ENCODE assay signal across 12 cellular contexts in the genomic region with DNA sequence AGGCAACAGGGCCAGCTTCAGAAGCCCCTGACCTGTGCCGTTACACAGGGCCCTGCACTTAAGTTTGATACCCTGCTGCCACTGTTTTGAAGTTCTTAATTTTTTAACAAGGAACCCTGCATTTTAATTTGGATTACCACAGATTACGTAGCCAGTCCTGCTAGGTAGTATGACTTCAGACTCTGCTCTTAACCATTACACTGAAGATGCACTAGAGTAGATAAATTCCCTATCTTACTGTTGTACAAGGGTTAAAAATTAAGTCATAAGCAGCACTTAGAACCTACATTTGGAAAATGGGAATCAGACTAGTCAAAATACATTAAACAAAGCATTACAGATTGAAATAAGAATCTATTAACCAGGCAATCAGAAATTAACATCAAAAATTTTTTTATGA. TPM values are rescaled to one million over a fixed set of nuclear protein-coding genes. Genes with fewer than 3 reads are reported as not detected.
A peak's percentile ranks its signal among the peaks of the same experiment; 100 is the strongest.
DNase-seq lines count a peak whose midpoint lies in the region; TF ChIP-seq lines count a peak whose summit lies in the region.
"Had no signal": no experiment of that assay in that cellular context is flagged by ENCODE, and none has a peak within 500 bp of the region (broad histone marks: within the 10 kb centered on the region; RNA-seq: fewer than 3 reads in every experiment).

No MANE protein-coding gene starts in this region.

- dilution Hi-C loops in mammary epithelial cell (cut with HindIII; ENCODE audit: low sequenced_read_pairs) = no loop called here

- TF ChIP-seq CTCF in Loucy (conservative IDR thresholded peaks at IDR 0.05; ENCODE audit: low read length) = no peak
- TF ChIP-seq CTCF in mammary epithelial cell (conservative IDR thresholded peaks at IDR 0.05 in 1 of 2, IDR thresholded peaks at IDR 0.05 in 1 of 2; ENCODE audit: extremely low read depth in 1 of 2, insufficient read depth in 1 of 2, low read depth in 1 of 2, low read length in 2 of 2) = no peak
- TF ChIP-seq CTCF in neural crest cell (conservative IDR thresholded peaks at IDR 0.05) = no peak

- H3K27me3 ChIP-seq in Loucy (ENCODE audit: insufficient read depth, low read length, poor library complexity, severe bottlenecking) (no peaks in the 10 kb centered on the region), mammary epithelial cell (ENCODE audit: insufficient read depth, low read length) (no peaks in the 10 kb centered on the region)
- H3K27me3 ChIP-seq: body of pancreas, spleen had no signal

- peaks cover 36% of the 10 kb centered on the region for H3K4me1 Mint-ChIP-seq in neural crest cell

- H3K4me1 ChIP-seq in Loucy (ENCODE audit: insufficient read depth, low read length, poor library complexity, severe bottlenecking) (peaks cover 33% of the 10 kb centered on the region), mammary epithelial cell (ENCODE audit: insufficient read depth, low read length) (peaks cover 9% of the 10 kb centered on the region)

- 96% methylated on average over 2 of the region's 2 CpGs for WGBS in mammary epithelial cell (ENCODE audit: low coverage, missing lambda C conversion rate)

- peak overlapping the region; percentile 75 for H3K4me3 Mint-ChIP-seq in neural crest cell

- H3K36me3 ChIP-seq in Loucy (ENCODE audit: insufficient read depth, low read length) = no peaks in the 10 kb centered on the region
- peaks cover 4% of the 10 kb centered on the region for H3K36me3 ChIP-seq in mammary epithelial cell (ENCODE audit: insufficient read depth, low read length)

- H3K27ac Mint-ChIP-seq in neural crest cell (ENCODE audit: unreplicated experiment) = no peak overlapping the region

- H2AFZ ChIP-seq in Loucy (ENCODE audit: low read length) = no peak overlapping the region
- no peak overlapping the region for H2AFZ ChIP-seq in mammary epithelial cell (ENCODE audit: low read depth, low read length)

- H3K9me2 ChIP-seq in Loucy (replicated peaks; ENCODE audit: low read depth, low read length) = no peaks in the 10 kb centered on the region

- no peaks in the 10 kb centered on the region for H3K9me3 Mint-ChIP-seq in neural crest cell

- DNase-seq in NCI-H82 (lab: John Stamatoyannopoulos, UW) = peak; percentile 7
- DNase-seq in NCI-H82 treated with DMSO at 0.1 percent for 48 hours (lab: John Stamatoyannopoulos, UW; ENCODE audit: unreplicated experiment) = no peak
- DNase-seq in mammary epithelial cell = no peak
- no peak for DNase-seq in neural crest cell (ENCODE audit: low read depth, low spot score)
- no peak for DNase-seq in DMS79 (lab: John Stamatoyannopoulos, UW)
- no peak for DNase-seq in GOT3 (lab: John Stamatoyannopoulos, UW)
- no peak for DNase-seq in HK-2 (ENCODE audit: unreplicated experiment)
- DNase-seq: body of pancreas, GF-D8, NCI-H524 treated with DMSO at 0.1 percent for 48 hours, spleen had no signal

- H3K36me3 Mint-ChIP-seq in neural crest cell (ENCODE audit: low read depth) = no peaks in the 10 kb centered on the region

- in situ Hi-C loops in mammary epithelial cell (cut with MboI; ENCODE audit: low sequenced_read_pairs in 2 of 2) = no loop called here

- H3K4me2 ChIP-seq in Loucy (ENCODE audit: low read depth, low read length, poor library complexity, severe bottlenecking) (peak overlapping the region; percentile 80), mammary epithelial cell (ENCODE audit: insufficient read depth, low read depth, low read length) (peak overlapping the region; percentile 81)

- H3F3A ChIP-seq in Loucy (ENCODE audit: low read depth) = no peaks in the 10 kb centered on the region

- H3K9me3 ChIP-seq in Loucy (ENCODE audit: insufficient read depth, low read depth, low read length) (no peaks in the 10 kb centered on the region), mammary epithelial cell (replicated peaks; ENCODE audit: insufficient read depth, low read length) (no peaks in the 10 kb centered on the region)
- H3K9me3 ChIP-seq: body of pancreas, spleen had no signal

- H3K4me3 ChIP-seq in Loucy (ENCODE audit: low read length, poor library complexity, severe bottlenecking) (peak overlapping the region; percentile 96), mammary epithelial cell (replicated peaks in 1 of 3; ENCODE audit: insufficient read depth in 1 of 3, low read depth in 2 of 3, low read length in 3 of 3) (peak overlapping the region in 1 of 3 experiments; percentile 87)
- H3K4me3 ChIP-seq: spleen had no signal

- H3K79me2 ChIP-seq in Loucy (ENCODE audit: insufficient read depth, low read length) = peaks cover 42% of the 10 kb centered on the region
- H3K79me2 ChIP-seq in mammary epithelial cell (ENCODE audit: insufficient read depth, low read length) = peaks cover 63% of the 10 kb centered on the region

- H4K20me1 ChIP-seq in Loucy (ENCODE audit: insufficient read depth, low read length, poor library complexity, severe bottlenecking) = no peaks in the 10 kb centered on the region
- no peaks in the 10 kb centered on the region for H4K20me1 ChIP-seq in mammary epithelial cell (ENCODE audit: insufficient read depth, low read length)

- H3K9ac ChIP-seq in Loucy (ENCODE audit: low read depth, low read length, poor library complexity, severe bottlenecking) (peak overlapping the region; percentile 18), mammary epithelial cell (ENCODE audit: insufficient read depth, low read length) (no peak overlapping the region)

- CTCF ChIA-PET in mammary epithelial cell (lab: Charles Lee; ENCODE audit: low non-redundant PET) = no interaction called here

- peaks cover 4% of the 10 kb centered on the region for H3K27me3 Mint-ChIP-seq in neural crest cell (ENCODE audit: low read depth)

- H3K27ac ChIP-seq in mammary epithelial cell (ENCODE audit: insufficient read depth, low read depth, low read length) = no peak overlapping the region
- H3K27ac ChIP-seq: spleen had no signal

- intact Hi-C loops in mammary epithelial cell (cut with micrococcal nuclease) = no loop called here

- no TSS peak for BruUV-seq in mammary epithelial cell (replicated peaks; lab: Mats Ljungman, UMichigan)

RNA-seq across cellular contexts. Expression of gene GNPNAT1, which starts 2.3 kb away (rescaled TPM):
- total RNA-seq in mammary epithelial cell (10 to 100 TPM; 24.0 to 44.9 TPM), neural crest cell (27.7 and 27.9 TPM in 2 replicates)
- 23.4 TPM for polyA plus RNA-seq in mammary epithelial cell
- 27.6 TPM for polyA minus RNA-seq in mammary epithelial cell

RNA-seq across cellular contexts. Expression of gene STYX, which starts 59.2 kb away (rescaled TPM):
- total RNA-seq in mammary epithelial cell = 10 to 100 TPM; 14.0 to 23.2 TPM
- 5.5 TPM for polyA plus RNA-seq in mammary epithelial cell
- polyA minus RNA-seq in mammary epithelial cell = 5.0 TPM
- 11.8 and 13.2 TPM in 2 replicates for total RNA-seq in neural crest cell
